Comparison of ENCODE assay signal across 31 cellular contexts in the genomic region with DNA sequence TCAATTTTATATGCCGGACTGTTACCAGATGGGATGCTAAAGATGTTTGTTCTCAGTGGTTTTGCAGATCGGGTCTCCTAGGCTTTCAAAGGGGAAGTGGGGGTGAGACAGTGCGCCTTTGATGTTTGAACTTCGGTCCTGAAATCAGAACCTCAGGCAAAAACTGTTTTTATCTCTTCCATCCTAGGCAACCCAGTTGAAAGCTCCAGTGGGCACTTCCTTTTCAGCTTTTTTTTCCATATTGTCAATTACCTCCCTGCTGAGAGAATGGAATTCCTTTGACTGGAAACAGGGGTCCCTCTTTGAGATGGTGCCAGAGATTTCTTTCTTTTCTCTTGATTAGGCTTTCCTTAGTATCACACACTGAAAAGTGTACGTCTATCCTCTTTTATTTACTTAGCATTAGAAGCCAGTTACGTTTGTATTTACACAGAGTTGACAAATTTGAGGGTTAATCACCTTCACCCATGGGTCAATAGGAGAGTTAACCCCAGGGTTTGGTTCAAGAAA. TPM values are rescaled to one million over a fixed set of nuclear protein-coding genes. Genes with fewer than 3 reads are reported as not detected.
DNase-seq lines count a peak whose midpoint lies in the region; ATAC-seq, FAIRE-seq and TF ChIP-seq lines count a peak whose summit lies in the region.
"Had no signal": no experiment of that assay in that cellular context is flagged by ENCODE, and none has a peak within 500 bp of the region (broad histone marks: within the 10 kb centered on the region; RNA-seq: fewer than 3 reads in every experiment).

No MANE protein-coding gene starts in this region.

- H4K20me1 ChIP-seq in HepG2 (ENCODE audit: insufficient read depth, low read length): no peaks in the 10 kb centered on the region

- H3K27me3 Mint-ChIP-seq in WTC11 (ENCODE audit: low read depth): no peaks in the 10 kb centered on the region

- POLR2A ChIA-PET in WTC11 (lab: Charles Lee) (no interaction called here), HepG2 (lab: Yijun Ruan, JAX) (interaction anchor here (0.8 to 2.2 kb wide), 6 partner anchors 9 to 40 kb away, joined by 3 to 10 read pairs (median 4); partner anchors contain the start of gene NUAK1)

- H3K9me3 ChIP-seq in heart right ventricle (no peaks in the 10 kb centered on the region), HepG2 (ENCODE audit: low read length) (no peaks in the 10 kb centered on the region), uterus (no peaks in the 10 kb centered on the region)
- H3K9me3 ChIP-seq: body of pancreas, testis, vagina had no signal

- no peak overlapping the region for H3K4me3 Mint-ChIP-seq in WTC11
- H3K4me3 Mint-ChIP-seq: activated T-cell treated with anti-CD3 and anti-CD28 coated beads, Interleukin-2, amount 50 U/mL, for 4 hours; CD4-positive, alpha-beta memory T cell; nephron; stimulated activated naive B cell treated with anti-CD40 and anti-IgM and Interleukin-4, amounts not matched to agents 10 μg/mL and 1 μg/mL and 100 μg/mL, for 72 hours had no signal

- FAIRE-seq in HepG2 (lab: Jason Lieb, UNC) (peak; percentile 96), urothelium cell line (lab: Jason Lieb, UNC) (no peak)
- FAIRE-seq: GM19239 had no signal

- BruUV-seq in HepG2 (replicated peaks; lab: Mats Ljungman, UMichigan): no TSS peak

- in situ Hi-C loops in HepG2 (cut with HindIII; ENCODE audit: extremely low pct_ligation_motif_present, low pct_unique_long_range_greater_than_20kb): loop anchor here (10.0 kb wide), 1 partner anchor 186 kb away; no protein-coding TSS in a partner anchor

- H3K27ac Mint-ChIP-seq in WTC11: peak overlapping the region; percentile 75
- H3K27ac Mint-ChIP-seq: CD4-positive, alpha-beta memory T cell; progenitor cell of endocrine pancreas; stimulated activated naive B cell treated with anti-CD40 and anti-IgM and Interleukin-4, amounts not matched to agents 10 μg/mL and 1 μg/mL and 100 μg/mL, for 72 hours had no signal

- no peak for TF ChIP-seq CTCF in heart right ventricle (IDR thresholded peaks at IDR 0.05)
- TF ChIP-seq CTCF in WTC11 (IDR thresholded peaks at IDR 0.05): no peak
- TF ChIP-seq CTCF in HepG2 (CRISPR knock-in tag; IDR thresholded peaks at IDR 0.05): no peak
- no peak for TF ChIP-seq CTCF in uterus (IDR thresholded peaks at IDR 0.05)

- 67 to 75% methylated on average over 6 of the region's 6 CpGs for WGBS in heart right ventricle, 2 donors
- 0% methylated on average over 6 of the region's 6 CpGs for WGBS in HepG2 (ENCODE audit: low lambda C conversion rate)

- H3K4me2 ChIP-seq in HepG2 (ENCODE audit: low read depth, low read length): peak overlapping the region; percentile 56
- H3K4me2 ChIP-seq: KMS-11 had no signal

- H3K27ac ChIP-seq in heart right ventricle (peak overlapping the region in 6 of 10 donors; percentile 18 to 93 (median 60)), HepG2 (ENCODE audit: extremely low read length, insufficient read depth, low read length) (peak overlapping the region; percentile 60), uterus (peak overlapping the region; percentile 88 to 96)
- H3K27ac ChIP-seq: 22Rv1, body of pancreas, KMS-11, vagina, VCaP had no signal

- TF ChIP-seq RAD21 in HepG2 (CRISPR knock-in tag; IDR thresholded peaks at IDR 0.05): no peak

- peaks cover 16% of the 10 kb centered on the region for H3K36me3 Mint-ChIP-seq in WTC11
- H3K36me3 Mint-ChIP-seq: CD4-positive, alpha-beta memory T cell; stimulated activated naive B cell treated with anti-CD40 and anti-IgM and Interleukin-4, amounts not matched to agents 10 μg/mL and 1 μg/mL and 100 μg/mL, for 72 hours had no signal

- peaks cover 46% of the 10 kb centered on the region for H3K4me1 Mint-ChIP-seq in WTC11
- H3K4me1 Mint-ChIP-seq: CD4-positive, alpha-beta memory T cell; stimulated activated naive B cell treated with anti-CD40 and anti-IgM and Interleukin-4, amounts not matched to agents 10 μg/mL and 1 μg/mL and 100 μg/mL, for 72 hours had no signal

- no peak overlapping the region for H3K4me3 ChIP-seq in heart right ventricle
- peak overlapping the region in 2 of 3 experiments; percentile 15 to 28; a peak in 1 of 6 replicates for H3K4me3 ChIP-seq in HepG2 (replicated peaks in 1 of 3; ENCODE audit: insufficient read depth in 1 of 3, low read depth in 2 of 3, low read length in 3 of 3)
- H3K4me3 ChIP-seq in uterus: no peak overlapping the region
- H3K4me3 ChIP-seq: body of pancreas, lung, testis, vagina had no signal

- peaks cover 23 to 98% (median 84%) of the 10 kb centered on the region in 9 donors for H3K4me1 ChIP-seq in heart right ventricle
- peaks cover 77% of the 10 kb centered on the region for H3K4me1 ChIP-seq in HepG2 (ENCODE audit: insufficient read depth, low read length)
- H3K4me1 ChIP-seq in uterus: peaks cover 6 to 22% of the 10 kb centered on the region in 2 donors

- no peak for DNase-seq in heart right ventricle
- no peak for DNase-seq in Right ventricle myocardium inferior (ENCODE audit: missing footprints)
- no peak for DNase-seq in WTC11 (ENCODE audit: low spot score)
- DNase-seq in HepG2 (ENCODE audit: low spot score): peak; percentile 92
- no peak for DNase-seq in uterus
- DNase-seq in NCI-H226: no peak
- DNase-seq in urothelium cell line (ENCODE audit: low spot score): no peak
- DNase-seq: activated CD4-positive, alpha-beta T cell treated with anti-CD3 and anti-CD28 coated beads for 48 hours; activated T-cell treated with anti-CD3 and anti-CD28 coated beads, Interleukin-2, amount 50 U/mL, for 4 hours; body of pancreas; CD4-positive, alpha-beta memory T cell; cerebellar nuclear complex; DMS 273 treated with DMSO at 0.1 percent for 48 hours; MM.1S; NCI-H1436 treated with DMSO at 0.1 percent for 48 hours; NCI-H2107; NCI-H446 treated with DMSO at 0.1 percent for 48 hours; NCI-H82; stimulated activated CD4-positive, alpha-beta T cell treated with anti-CD3 and anti-CD28 coated beads, Interleukin-15, amount 100 ng/mL, for 24 hours; stimulated activated naive B cell treated with anti-CD40 and anti-IgM and Interleukin-4, amounts not matched to agents 10 μg/mL and 1 μg/mL and 100 μg/mL, for 72 hours; testis had no signal

- TF ChIP-seq POLR2A in HepG2 (IDR thresholded peaks at IDR 0.05; ENCODE audit: insufficient read depth in 1 of 2, low read depth in 2 of 2, low read length in 2 of 2) (no peak), uterus (IDR thresholded peaks at IDR 0.05) (no peak)

- intact Hi-C loops in heart right ventricle (cut with DNase I) (loop anchor here in 1 of 10 donors (5.0 kb wide), 1 partner anchor 34 kb away; no protein-coding TSS in a partner anchor), Right ventricle myocardium inferior (cut with DNase I) (no loop called here), HepG2 (cut with micrococcal nuclease; ENCODE audit: unreplicated experiment) (loop anchor here (2.0 to 5.0 kb wide), 2 partner anchors 32 to 51 kb away; no protein-coding TSS in a partner anchor), uterus (cut with DNase I; ENCODE audit: low total_unique reads) (no loop called here)

- peaks cover 4% of the 10 kb centered on the region for H3K9me3 Mint-ChIP-seq in WTC11
- H3K9me3 Mint-ChIP-seq: activated T-cell treated with anti-CD3 and anti-CD28 coated beads, Interleukin-2, amount 50 U/mL, for 4 hours; nephron had no signal

- H3K36me3 ChIP-seq in heart right ventricle (peaks cover 0 to 52% (median 0%) of the 10 kb centered on the region in 9 donors), HepG2 (replicated peaks in 1 of 2; ENCODE audit: control insufficient read depth in 1 of 2, insufficient read depth in 2 of 2, low read length in 2 of 2) (no peaks in the 10 kb centered on the region; a peak in 1 of 5 replicates), uterus (no peaks in the 10 kb centered on the region)

- no peak overlapping the region for H2AFZ ChIP-seq in HepG2 (ENCODE audit: low read length)

- peak overlapping the region; percentile 17; the same call in 1 of the 2 replicates for H3K9ac ChIP-seq in HepG2 (ENCODE audit: insufficient read depth, low read depth, low read length)
- H3K9ac ChIP-seq: KMS-11 had no signal

- CTCF ChIA-PET in WTC11 (lab: Charles Lee): interaction anchor here (0.8 kb wide), 1 partner anchor 35 kb away, joined by 3 read pairs; no protein-coding TSS in a partner anchor
- CTCF ChIA-PET in HepG2 (lab: Yijun Ruan, JAX; ENCODE audit: low intra/inter-chr PET ratio, low total read pairs): no interaction called here

- no peaks in the 10 kb centered on the region for H3K79me2 ChIP-seq in HepG2 (ENCODE audit: insufficient read depth, low read length)

- no peak for ATAC-seq in heart right ventricle
- ATAC-seq in Right ventricle myocardium inferior: no peak
- peak; percentile 55 for ATAC-seq in WTC11
- peak; percentile 85 for ATAC-seq in HepG2
- ATAC-seq in HG02938 (IDR thresholded peaks at IDR 0.05; ENCODE audit: unreplicated experiment): no peak
- ATAC-seq: activated T-cell treated with anti-CD3 and anti-CD28 coated beads, Interleukin-2, amount 50 U/mL, for 4 hours; body of pancreas; HCT116; stimulated activated naive B cell treated with anti-CD40 and anti-IgM and Interleukin-4, amounts not matched to agents 10 μg/mL and 1 μg/mL and 100 μg/mL, for 72 hours had no signal

- H3K27me3 ChIP-seq in heart right ventricle (no peaks in the 10 kb centered on the region), HepG2 (ENCODE audit: control insufficient read depth in 1 of 2, insufficient read depth in 2 of 2, low read length in 2 of 2) (no peaks in the 10 kb centered on the region), uterus (no peaks in the 10 kb centered on the region)
- H3K27me3 ChIP-seq: body of pancreas, testis, vagina had no signal

- TF ChIP-seq EP300 in HepG2 (IDR thresholded peaks at IDR 0.05; ENCODE audit: low read depth in 2 of 2, low read length in 2 of 2): peak; percentile 37 to 62; a peak in 2 of 4 replicates
- peak; percentile 48; the same call in 1 of the 2 replicates for TF ChIP-seq EP300 in HepG2 (CRISPR knock-in tag; IDR thresholded peaks at IDR 0.05; ENCODE audit: borderline replicate concordance)

RNA-seq across cellular contexts. Expression of gene NUAK1, which starts 40.0 kb away (rescaled TPM):
- total RNA-seq in heart right ventricle (10 to 100 TPM; 37.0 to 59.0 (median 47.6) TPM), Right ventricle myocardium inferior (42.1 TPM), WTC11 (2021) (10.3 to 15.9 TPM (median 12.3 TPM) in 3 replicates), HepG2 (2016; rRNA removed; fragmentation: Illumina TruSeq; extraction: Trizol) (1.9 and 2.0 TPM in 2 replicates), uterus (10 to 100 TPM in 3 of 4 donors, 1 to 10 TPM in 1; 9.4 to 56.8 (median 26.8) TPM)
- polyA plus RNA-seq in heart right ventricle (10 to 100 TPM in 1 of 2 donors, 1 to 10 TPM in 1; 9.8 to 10.8 TPM), HepG2 (2011; rRNA removed) (0.74 and 1.7 TPM in 2 replicates)
- 0.20 and 1.1 TPM in 2 replicates for total RNA-seq in HepG2 (2016; cell fraction: cytosol; rRNA removed; fragmentation: Illumina TruSeq; extraction: Trizol; ENCODE audit: low read depth)
- total RNA-seq in HepG2 (2016; cell fraction: insoluble cytoplasmic fraction; rRNA removed; fragmentation: Illumina TruSeq; extraction: Trizol): 1.7 and 2.1 TPM in 2 replicates
- total RNA-seq in HepG2 (2016; cell fraction: membrane; rRNA removed; fragmentation: Illumina TruSeq; extraction: Trizol): 1.1 and 1.8 TPM in 2 replicates
- total RNA-seq in HepG2 (2016; cell fraction: nucleus; rRNA removed; fragmentation: Illumina TruSeq; extraction: Trizol): 1.8 and 1.9 TPM in 2 replicates
- polyA plus RNA-seq in HepG2 (2011; cell fraction: cytosol; rRNA removed): 0.79 and 1.2 TPM in 2 replicates
- 0.69 and 1.3 TPM in 2 replicates for polyA plus RNA-seq in HepG2 (2011; cell fraction: nucleus; rRNA removed)
- 0.40 and 1.4 TPM in 2 replicates for polyA plus RNA-seq in HepG2 (2012)
- polyA plus RNA-seq in HepG2 (2016; cell fraction: cytosol; fragmentation: Illumina TruSeq; extraction: Trizol; ENCODE audit: low read depth): 0.08 and 0.11 TPM in 2 replicates
- 1.7 TPM in 2 replicates for polyA plus RNA-seq in HepG2 (2016; cell fraction: insoluble cytoplasmic fraction; fragmentation: Illumina TruSeq; extraction: Trizol; ENCODE audit: low read depth)
- polyA plus RNA-seq in HepG2 (2016; cell fraction: membrane; fragmentation: Illumina TruSeq; extraction: Trizol; ENCODE audit: low read depth): 0.32 and 0.37 TPM in 2 replicates
- 1.9 TPM in 2 replicates for polyA plus RNA-seq in HepG2 (2016; cell fraction: nucleus; fragmentation: Illumina TruSeq; extraction: Trizol; ENCODE audit: insufficient read depth, low read depth)
- polyA minus RNA-seq in HepG2 (2011; rRNA and poly(A)+ RNA removed; ENCODE audit: low replicate concordance): 2.5 and 4.9 TPM in 2 replicates
- 0.89 and 1.6 TPM in 2 replicates for polyA minus RNA-seq in HepG2 (2011; cell fraction: cytosol; rRNA and poly(A)+ RNA removed)
- polyA minus RNA-seq in HepG2 (2011; cell fraction: nucleus; rRNA and poly(A)+ RNA removed): 1.6 and 2.3 TPM in 2 replicates
- total RNA-seq: CD4-positive, alpha-beta memory T cell had no signal
- polyA plus RNA-seq: CD4-positive, alpha-beta memory T cell had no signal

Comparison
In these comparisons a context has a peak if more than half of its experiments do, and no peak if none do; other contexts are left out.
1. ATAC-seq: peak in WTC11 (single experiment) and HepG2 (single experiment); none in heart right ventricle (0 of 8), Right ventricle myocardium inferior (single experiment) and HG02938 (single experiment).
2. H3K4me3 ChIP-seq: peak in HepG2 (2 of 3); none in heart right ventricle (0 of 10) and uterus (0 of 2).
3. Peak in every context shown above with its lines, with median percentiles within 50 percentile points of each other: H3K27ac ChIP-seq.